8 cellular contexts compared by ENCODE assay signal in genomic region chr3:52385157-52385556, GRCh38. TPM values are rescaled to one million over a fixed set of nuclear protein-coding genes. Genes with fewer than 3 reads are reported as not detected.
DNase-seq lines count a peak whose midpoint lies in the region; ATAC-seq, FAIRE-seq and TF ChIP-seq lines count a peak whose summit lies in the region.

No MANE protein-coding gene starts in this region.

- intact Hi-C loops in PC-3 (cut with micrococcal nuclease), result no loop called here
- intact Hi-C loops in colonic mucosa (cut with DNase I), result no loop called here

- CTCF ChIA-PET in PC-3 (lab: Charles Lee), result interaction anchor here (0.6 kb wide), 2 partner anchors 41 to 218 kb away, joined by 3 to 4 read pairs; no protein-coding TSS in a partner anchor

- H3K79me2 ChIP-seq in PC-3 (ENCODE audit: low read length), result no peaks in the 10 kb centered on the region

- no peaks in the 10 kb centered on the region for H3F3A ChIP-seq in PC-3 (ENCODE audit: low read length, unreplicated experiment)

- H3K27ac ChIP-seq in PC-3 (ENCODE audit: low read length), result no peak overlapping the region
- H3K27ac ChIP-seq in colonic mucosa, result no peak overlapping the region

- H4K20me1 ChIP-seq in PC-3 (ENCODE audit: low read length), result no peaks in the 10 kb centered on the region

- no peaks in the 10 kb centered on the region for H3K4me1 ChIP-seq in PC-3 (ENCODE audit: insufficient read depth, low read length)
- H3K4me1 ChIP-seq in colonic mucosa, result no peaks in the 10 kb centered on the region

- no peak overlapping the region for H3K4me2 ChIP-seq in PC-3 (ENCODE audit: low read length)

- BruUV-seq in PC-3 (replicated peaks; lab: Mats Ljungman, UMichigan), result no TSS peak

- H3K9me3 ChIP-seq in PC-3 (ENCODE audit: low read length) (no peaks in the 10 kb centered on the region), colonic mucosa (no peaks in the 10 kb centered on the region)

- H2AFZ ChIP-seq in PC-3 (ENCODE audit: low read length), result no peak overlapping the region

- no peak for DNase-seq in AG09319 (ENCODE audit: extremely low read depth, low read depth)
- DNase-seq in GM18507 (ENCODE audit: extremely low spot score, insufficient read length, low read depth), result peak; percentile 40
- peak; percentile 63 for DNase-seq in PC-3
- peak; percentile 37 for DNase-seq in fibroblast of mammary gland (ENCODE audit: low read depth)
- DNase-seq in colonic mucosa, result no peak
- no peak for DNase-seq in activated CD4-positive, CD25-positive, alpha-beta regulatory T cell treated with anti-CD3 and anti-CD28 coated beads, Interleukin-2, amount 50 U/mL, for 72 hours
- DNase-seq in activated CD8-positive, alpha-beta memory T cell treated with anti-CD3 and anti-CD28 coated beads, Interleukin-2, amount 50 U/mL, for 4 hours, result no peak

- ATAC-seq in PC-3 (peak; percentile 66), GM18858 (IDR thresholded peaks at IDR 0.05; ENCODE audit: unreplicated experiment) (no peak)

- H3K4me3 ChIP-seq in PC-3 (ENCODE audit: low read length) (no peak overlapping the region), fibroblast of mammary gland (ENCODE audit: control insufficient read depth, low read depth, low read length) (no peak overlapping the region), colonic mucosa (no peak overlapping the region)

- H3K36me3 ChIP-seq in PC-3 (ENCODE audit: low read depth, low read length), result no peaks in the 10 kb centered on the region
- H3K36me3 ChIP-seq in colonic mucosa, result no peaks in the 10 kb centered on the region

- H3K9ac ChIP-seq in PC-3 (ENCODE audit: low read length), result no peak overlapping the region
- H3K9ac ChIP-seq in colonic mucosa (ENCODE audit: low read depth in 2 of 2, low read length in 2 of 2), result no peak overlapping the region

- POLR2A ChIA-PET in PC-3 (lab: Charles Lee; ENCODE audit: unreplicated experiment), result no interaction called here

- TF ChIP-seq CTCF in AG09319 (IDR thresholded peaks at IDR 0.05; ENCODE audit: low read depth, low read length), result peak; percentile 47
- TF ChIP-seq CTCF in PC-3 (conservative IDR thresholded peaks at IDR 0.05; ENCODE audit: low read depth, low read length), result peak; percentile 79
- TF ChIP-seq CTCF in fibroblast of mammary gland (conservative IDR thresholded peaks at IDR 0.05; ENCODE audit: control insufficient read depth, insufficient read depth, low read depth, low read length), result peak; percentile 54
- no peak for TF ChIP-seq CTCF in colonic mucosa (IDR thresholded peaks at IDR 0.05)

- no peaks in the 10 kb centered on the region for H3K9me2 ChIP-seq in PC-3 (replicated peaks; ENCODE audit: low read length)

- peak; percentile 66 for FAIRE-seq in GM18507 (lab: Jason Lieb, UNC)

- H3K27me3 ChIP-seq in PC-3 (ENCODE audit: low read length) (no peaks in the 10 kb centered on the region), colonic mucosa (no peaks in the 10 kb centered on the region)

RNA-seq across cellular contexts. Expression of gene BAP1, which starts 24.7 kb away (rescaled TPM):
- total RNA-seq in PC-3 (2014; rRNA removed) (103 and 108 TPM in 2 replicates), colonic mucosa (10 to 100 TPM; 65.6 to 95.1 TPM)

RNA-seq across cellular contexts. Expression of gene PHF7, which starts 25.3 kb away (rescaled TPM):
- total RNA-seq in PC-3 (2014; rRNA removed), result 7.3 and 8.5 TPM in 2 replicates
- 10 to 100 TPM in 1 of 2 donors, 1 to 10 TPM in 1; 8.7 to 10.9 TPM for total RNA-seq in colonic mucosa

RNA-seq across cellular contexts. Expression of gene SEMA3G, which starts 59.7 kb away (rescaled TPM):
- 0.77 and 1.6 TPM in 2 replicates for total RNA-seq in PC-3 (2014; rRNA removed)
- total RNA-seq in colonic mucosa, result 1 to 10 TPM; 2.4 to 2.6 TPM

Comparison
In these comparisons a context has a peak if more than half of its experiments do, and no peak if none do; other contexts are left out.
1. DNase-seq: peak in GM18507 (single experiment), PC-3 (single experiment) and fibroblast of mammary gland (single experiment); none in AG09319 (single experiment), colonic mucosa (single experiment), activated CD4-positive, CD25-positive, alpha-beta regulatory T cell treated with anti-CD3 and anti-CD28 coated beads, Interleukin-2, amount 50 U/mL, for 72 hours (single experiment) and activated CD8-positive, alpha-beta memory T cell treated with anti-CD3 and anti-CD28 coated beads, Interleukin-2, amount 50 U/mL, for 4 hours (single experiment).